In the genomic region with DNA sequence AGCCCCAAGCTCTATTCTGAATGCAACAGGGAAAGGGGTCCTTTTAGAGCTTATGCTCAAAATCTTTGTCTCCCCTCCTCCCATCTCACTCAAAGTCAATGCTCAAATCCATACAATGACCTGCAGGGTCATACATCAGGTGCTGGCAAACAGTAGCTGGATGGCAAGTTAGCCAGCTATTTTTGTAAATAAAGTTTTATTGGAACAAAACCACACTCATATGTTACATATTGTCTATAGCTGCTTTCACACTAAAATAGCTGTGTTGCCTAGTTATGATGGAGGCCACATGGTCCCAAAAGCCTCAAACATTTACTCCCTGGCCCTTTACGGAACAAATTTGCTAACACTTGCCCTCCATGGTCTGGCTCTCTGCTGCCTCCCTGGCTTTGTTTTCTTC, we compare ENCODE assay signal across 1 cellular context.
TF ChIP-seq lines count a peak whose summit lies in the region.

No MANE protein-coding gene starts in this region.

TF ChIP-seq in GM12878, 131 proteins besides CTCF, POLR2A, EP300 and RAD21:
- TF ChIP-seq, protein P1, sequence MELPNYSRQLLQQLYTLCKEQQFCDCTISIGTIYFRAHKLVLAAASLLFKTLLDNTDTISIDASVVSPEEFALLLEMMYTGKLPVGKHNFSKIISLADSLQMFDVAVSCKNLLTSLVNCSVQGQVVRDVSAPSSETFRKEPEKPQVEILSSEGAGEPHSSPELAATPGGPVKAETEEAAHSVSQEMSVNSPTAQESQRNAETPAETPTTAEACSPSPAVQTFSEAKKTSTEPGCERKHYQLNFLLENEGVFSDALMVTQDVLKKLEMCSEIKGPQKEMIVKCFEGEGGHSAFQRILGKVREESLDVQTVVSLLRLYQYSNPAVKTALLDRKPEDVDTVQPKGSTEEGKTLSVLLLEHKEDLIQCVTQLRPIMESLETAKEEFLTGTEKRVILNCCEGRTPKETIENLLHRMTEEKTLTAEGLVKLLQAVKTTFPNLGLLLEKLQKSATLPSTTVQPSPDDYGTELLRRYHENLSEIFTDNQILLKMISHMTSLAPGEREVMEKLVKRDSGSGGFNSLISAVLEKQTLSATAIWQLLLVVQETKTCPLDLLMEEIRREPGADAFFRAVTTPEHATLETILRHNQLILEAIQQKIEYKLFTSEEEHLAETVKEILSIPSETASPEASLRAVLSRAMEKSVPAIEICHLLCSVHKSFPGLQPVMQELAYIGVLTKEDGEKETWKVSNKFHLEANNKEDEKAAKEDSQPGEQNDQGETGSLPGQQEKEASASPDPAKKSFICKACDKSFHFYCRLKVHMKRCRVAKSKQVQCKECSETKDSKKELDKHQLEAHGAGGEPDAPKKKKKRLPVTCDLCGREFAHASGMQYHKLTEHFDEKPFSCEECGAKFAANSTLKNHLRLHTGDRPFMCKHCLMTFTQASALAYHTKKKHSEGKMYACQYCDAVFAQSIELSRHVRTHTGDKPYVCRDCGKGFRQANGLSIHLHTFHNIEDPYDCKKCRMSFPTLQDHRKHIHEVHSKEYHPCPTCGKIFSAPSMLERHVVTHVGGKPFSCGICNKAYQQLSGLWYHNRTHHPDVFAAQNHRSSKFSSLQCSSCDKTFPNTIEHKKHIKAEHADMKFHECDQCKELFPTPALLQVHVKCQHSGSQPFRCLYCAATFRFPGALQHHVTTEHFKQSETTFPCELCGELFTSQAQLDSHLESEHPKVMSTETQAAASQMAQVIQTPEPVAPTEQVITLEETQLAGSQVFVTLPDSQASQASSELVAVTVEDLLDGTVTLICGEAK (IDR thresholded peaks at IDR 0.05; ENCODE audit: borderline replicate concordance): peak; percentile 72
- TF ChIP-seq, protein P2, sequence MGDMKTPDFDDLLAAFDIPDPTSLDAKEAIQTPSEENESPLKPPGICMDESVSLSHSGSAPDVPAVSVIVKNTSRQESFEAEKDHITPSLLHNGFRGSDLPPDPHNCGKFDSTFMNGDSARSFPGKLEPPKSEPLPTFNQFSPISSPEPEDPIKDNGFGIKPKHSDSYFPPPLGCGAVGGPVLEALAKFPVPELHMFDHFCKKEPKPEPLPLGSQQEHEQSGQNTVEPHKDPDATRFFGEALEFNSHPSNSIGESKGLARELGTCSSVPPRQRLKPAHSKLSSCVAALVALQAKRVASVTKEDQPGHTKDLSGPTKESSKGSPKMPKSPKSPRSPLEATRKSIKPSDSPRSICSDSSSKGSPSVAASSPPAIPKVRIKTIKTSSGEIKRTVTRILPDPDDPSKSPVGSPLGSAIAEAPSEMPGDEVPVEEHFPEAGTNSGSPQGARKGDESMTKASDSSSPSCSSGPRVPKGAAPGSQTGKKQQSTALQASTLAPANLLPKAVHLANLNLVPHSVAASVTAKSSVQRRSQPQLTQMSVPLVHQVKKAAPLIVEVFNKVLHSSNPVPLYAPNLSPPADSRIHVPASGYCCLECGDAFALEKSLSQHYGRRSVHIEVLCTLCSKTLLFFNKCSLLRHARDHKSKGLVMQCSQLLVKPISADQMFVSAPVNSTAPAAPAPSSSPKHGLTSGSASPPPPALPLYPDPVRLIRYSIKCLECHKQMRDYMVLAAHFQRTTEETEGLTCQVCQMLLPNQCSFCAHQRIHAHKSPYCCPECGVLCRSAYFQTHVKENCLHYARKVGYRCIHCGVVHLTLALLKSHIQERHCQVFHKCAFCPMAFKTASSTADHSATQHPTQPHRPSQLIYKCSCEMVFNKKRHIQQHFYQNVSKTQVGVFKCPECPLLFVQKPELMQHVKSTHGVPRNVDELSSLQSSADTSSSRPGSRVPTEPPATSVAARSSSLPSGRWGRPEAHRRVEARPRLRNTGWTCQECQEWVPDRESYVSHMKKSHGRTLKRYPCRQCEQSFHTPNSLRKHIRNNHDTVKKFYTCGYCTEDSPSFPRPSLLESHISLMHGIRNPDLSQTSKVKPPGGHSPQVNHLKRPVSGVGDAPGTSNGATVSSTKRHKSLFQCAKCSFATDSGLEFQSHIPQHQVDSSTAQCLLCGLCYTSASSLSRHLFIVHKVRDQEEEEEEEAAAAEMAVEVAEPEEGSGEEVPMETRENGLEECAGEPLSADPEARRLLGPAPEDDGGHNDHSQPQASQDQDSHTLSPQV (IDR thresholded peaks at IDR 0.05): no peak
